1 cellular context compared by ENCODE assay signal in genomic region chr19:3575949-3576673, GRCh38.
A peak's percentile ranks its signal among the peaks of the same experiment; 100 is the strongest.
TF ChIP-seq lines count a peak whose summit lies in the region.

No MANE protein-coding gene starts in this region.

TF ChIP-seq in GM12878, 131 proteins besides CTCF, POLR2A, EP300 and RAD21:
- peak; percentile 21; the same call in 1 of the 2 replicates for TF ChIP-seq POLR2AphosphoS5 (IDR thresholded peaks at IDR 0.05; ENCODE audit: low read length)
- TF ChIP-seq STAT1 (conservative IDR thresholded peaks at IDR 0.05) = no peak
- no peak for TF ChIP-seq SP1 (IDR thresholded peaks at IDR 0.05; ENCODE audit: low read depth, low read length)
